Comparison of ENCODE assay signal across 1 cellular context in the genomic region with DNA sequence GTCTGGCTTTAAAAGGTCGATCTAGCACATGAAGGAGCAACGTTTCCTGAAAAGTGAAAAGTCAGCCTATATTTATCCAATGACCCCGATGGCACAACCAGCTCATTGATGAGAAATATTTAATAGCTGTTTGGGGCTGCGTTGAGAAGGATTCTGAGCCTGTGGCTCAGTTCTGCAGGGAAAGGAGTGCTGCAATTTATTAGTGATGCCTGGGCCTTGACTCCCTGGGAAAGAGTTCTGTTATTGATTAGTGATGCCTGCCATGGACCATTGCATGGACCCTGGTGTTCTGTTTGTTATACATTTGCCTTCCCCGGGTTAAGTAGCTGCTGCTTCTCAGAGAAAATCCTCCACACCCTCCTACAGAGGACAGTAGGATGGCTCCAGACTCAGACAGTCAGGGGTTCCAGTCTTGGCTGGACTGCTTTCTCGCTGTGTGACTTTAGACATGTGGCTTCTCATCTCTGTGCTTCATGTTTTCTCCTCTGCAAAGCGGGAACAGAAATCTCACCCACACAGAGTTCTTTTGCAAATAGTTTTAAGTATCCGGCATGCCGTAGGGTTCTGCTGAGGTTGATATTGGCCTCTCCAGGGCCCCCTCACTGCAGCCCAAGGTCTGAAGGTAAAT.
A peak's percentile ranks its signal among the peaks of the same experiment; 100 is the strongest.
TF ChIP-seq lines count a peak whose summit lies in the region.

No MANE protein-coding gene starts in this region.

TF ChIP-seq in K562, 482 proteins besides CTCF, POLR2A, EP300 and RAD21 (continued from another document and continues in another):
- TF ChIP-seq SAFB2 (IDR thresholded peaks at IDR 0.05; ENCODE audit: borderline replicate concordance, low read depth, low read length, severe bottlenecking) (no peak), POLR2G (IDR thresholded peaks at IDR 0.05; ENCODE audit: low read depth, low read length) (no peak), ESRRB (CRISPR knock-in tag; IDR thresholded peaks at IDR 0.05; ENCODE audit: borderline replicate concordance) (no peak), TCFL5 (CRISPR knock-in tag; conservative IDR thresholded peaks at IDR 0.05) (no peak), HSF4 (CRISPR knock-in tag; IDR thresholded peaks at IDR 0.05; ENCODE audit: borderline replicate concordance) (no peak), FOSL1 (tag; conservative IDR thresholded peaks at IDR 0.05) (no peak), KDM2B (CRISPR knock-in tag; IDR thresholded peaks at IDR 0.05) (no peak), HMG20A (CRISPR knock-in tag; conservative IDR thresholded peaks at IDR 0.05) (no peak), CBX2 (IDR thresholded peaks at IDR 0.05; ENCODE audit: insufficient read depth, low read length, poor library complexity, severe bottlenecking) (no peak), NCOA4 (IDR thresholded peaks at IDR 0.05; ENCODE audit: partially characterized antibody) (peak; percentile 73), RBM25 (IDR thresholded peaks at IDR 0.05; ENCODE audit: low read depth, low read length, severe bottlenecking) (peak; percentile 8), BCOR (IDR thresholded peaks at IDR 0.05) (peak; percentile 31; the same call in 1 of the 2 replicates), CHCHD3 (CRISPR knock-in tag; IDR thresholded peaks at IDR 0.05) (no peak), POLR2H (tag; IDR thresholded peaks at IDR 0.05; ENCODE audit: low read depth) (no peak), ZNF212 (CRISPR knock-in tag; IDR thresholded peaks at IDR 0.05) (no peak), ZNF584 (CRISPR knock-in tag; IDR thresholded peaks at IDR 0.05; ENCODE audit: low read depth) (no peak), CAMTA2 (CRISPR knock-in tag; conservative IDR thresholded peaks at IDR 0.05) (no peak), POLR3A (IDR thresholded peaks at IDR 0.05; ENCODE audit: borderline replicate concordance, extremely low read depth, insufficient read depth, insufficient read length) (no peak), MTA1 (IDR thresholded peaks at IDR 0.05; ENCODE audit: borderline replicate concordance) (no peak), ZNF785 (CRISPR knock-in tag; IDR thresholded peaks at IDR 0.05) (no peak), ZNF79 (CRISPR knock-in tag; IDR thresholded peaks at IDR 0.05; ENCODE audit: low read depth) (no peak), SREBF1 (IDR thresholded peaks at IDR 0.05; ENCODE audit: borderline replicate concordance, low read depth, low read length) (no peak), ZNF766 (CRISPR knock-in tag; conservative IDR thresholded peaks at IDR 0.05) (no peak), JUND (IDR thresholded peaks at IDR 0.05; ENCODE audit: borderline replicate concordance, low read depth, low read length) (no peak), JUND (tag; IDR thresholded peaks at IDR 0.05; ENCODE audit: borderline replicate concordance, low read depth, low read length) (no peak), SMC3 (conservative IDR thresholded peaks at IDR 0.05; ENCODE audit: insufficient read depth, low read depth, low read length) (no peak), MED1 (CRISPR knock-in tag; IDR thresholded peaks at IDR 0.05; ENCODE audit: borderline replicate concordance) (no peak), SRSF9 (IDR thresholded peaks at IDR 0.05; ENCODE audit: borderline replicate concordance, low read depth, low read length) (no peak), RNF2 (IDR thresholded peaks at IDR 0.05) (no peak), PCBP1 (IDR thresholded peaks at IDR 0.05; ENCODE audit: low read depth, low read length, poor library complexity, severe bottlenecking) (no peak), POLR3G (IDR thresholded peaks at IDR 0.05; ENCODE audit: extremely low read depth, insufficient read length, insufficient replicate concordance) (no peak), PHB2 (IDR thresholded peaks at IDR 0.05; ENCODE audit: low read depth) (no peak), NR3C1 (CRISPR knock-in tag; IDR thresholded peaks at IDR 0.05) (no peak), TCF7L2 (IDR thresholded peaks at IDR 0.05; ENCODE audit: low read depth, low read length) (no peak), YY1 (IDR thresholded peaks at IDR 0.05; ENCODE audit: borderline replicate concordance in 1 of 3, control insufficient read depth in 1 of 3, extremely low read depth in 1 of 3, insufficient read depth in 3 of 3, insufficient read length in 1 of 3, insufficient replicate concordance in 2 of 3, low read depth in 1 of 3, low read length in 2 of 3) (no peak), OTX1 (CRISPR knock-in tag; IDR thresholded peaks at IDR 0.05) (no peak), SRF (CRISPR knock-in tag; IDR thresholded peaks at IDR 0.05) (no peak), SMARCA4 (IDR thresholded peaks at IDR 0.05) (0 out of 2 replicates have a peak, but pooled peaks have one; percentile 12), L3MBTL2 (IDR thresholded peaks at IDR 0.05) (peak; percentile 57; the same call in 1 of the 2 replicates), CEBPB (tag; IDR thresholded peaks at IDR 0.05) (no peak)
- TF ChIP-seq, protein P1, sequence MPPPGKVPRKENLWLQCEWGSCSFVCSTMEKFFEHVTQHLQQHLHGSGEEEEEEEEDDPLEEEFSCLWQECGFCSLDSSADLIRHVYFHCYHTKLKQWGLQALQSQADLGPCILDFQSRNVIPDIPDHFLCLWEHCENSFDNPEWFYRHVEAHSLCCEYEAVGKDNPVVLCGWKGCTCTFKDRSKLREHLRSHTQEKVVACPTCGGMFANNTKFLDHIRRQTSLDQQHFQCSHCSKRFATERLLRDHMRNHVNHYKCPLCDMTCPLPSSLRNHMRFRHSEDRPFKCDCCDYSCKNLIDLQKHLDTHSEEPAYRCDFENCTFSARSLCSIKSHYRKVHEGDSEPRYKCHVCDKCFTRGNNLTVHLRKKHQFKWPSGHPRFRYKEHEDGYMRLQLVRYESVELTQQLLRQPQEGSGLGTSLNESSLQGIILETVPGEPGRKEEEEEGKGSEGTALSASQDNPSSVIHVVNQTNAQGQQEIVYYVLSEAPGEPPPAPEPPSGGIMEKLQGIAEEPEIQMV (tag; conservative IDR thresholded peaks at IDR 0.05; ENCODE audit: low read depth): no peak
- TF ChIP-seq, protein P2, sequence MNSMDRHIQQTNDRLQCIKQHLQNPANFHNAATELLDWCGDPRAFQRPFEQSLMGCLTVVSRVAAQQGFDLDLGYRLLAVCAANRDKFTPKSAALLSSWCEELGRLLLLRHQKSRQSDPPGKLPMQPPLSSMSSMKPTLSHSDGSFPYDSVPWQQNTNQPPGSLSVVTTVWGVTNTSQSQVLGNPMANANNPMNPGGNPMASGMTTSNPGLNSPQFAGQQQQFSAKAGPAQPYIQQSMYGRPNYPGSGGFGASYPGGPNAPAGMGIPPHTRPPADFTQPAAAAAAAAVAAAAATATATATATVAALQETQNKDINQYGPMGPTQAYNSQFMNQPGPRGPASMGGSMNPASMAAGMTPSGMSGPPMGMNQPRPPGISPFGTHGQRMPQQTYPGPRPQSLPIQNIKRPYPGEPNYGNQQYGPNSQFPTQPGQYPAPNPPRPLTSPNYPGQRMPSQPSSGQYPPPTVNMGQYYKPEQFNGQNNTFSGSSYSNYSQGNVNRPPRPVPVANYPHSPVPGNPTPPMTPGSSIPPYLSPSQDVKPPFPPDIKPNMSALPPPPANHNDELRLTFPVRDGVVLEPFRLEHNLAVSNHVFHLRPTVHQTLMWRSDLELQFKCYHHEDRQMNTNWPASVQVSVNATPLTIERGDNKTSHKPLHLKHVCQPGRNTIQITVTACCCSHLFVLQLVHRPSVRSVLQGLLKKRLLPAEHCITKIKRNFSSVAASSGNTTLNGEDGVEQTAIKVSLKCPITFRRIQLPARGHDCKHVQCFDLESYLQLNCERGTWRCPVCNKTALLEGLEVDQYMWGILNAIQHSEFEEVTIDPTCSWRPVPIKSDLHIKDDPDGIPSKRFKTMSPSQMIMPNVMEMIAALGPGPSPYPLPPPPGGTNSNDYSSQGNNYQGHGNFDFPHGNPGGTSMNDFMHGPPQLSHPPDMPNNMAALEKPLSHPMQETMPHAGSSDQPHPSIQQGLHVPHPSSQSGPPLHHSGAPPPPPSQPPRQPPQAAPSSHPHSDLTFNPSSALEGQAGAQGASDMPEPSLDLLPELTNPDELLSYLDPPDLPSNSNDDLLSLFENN (IDR thresholded peaks at IDR 0.05; ENCODE audit: low read depth in 2 of 2, low read length in 2 of 2): peak in 1 of 2 experiments; percentile 92; a peak in 2 of 4 replicates
- TF ChIP-seq, protein P3, sequence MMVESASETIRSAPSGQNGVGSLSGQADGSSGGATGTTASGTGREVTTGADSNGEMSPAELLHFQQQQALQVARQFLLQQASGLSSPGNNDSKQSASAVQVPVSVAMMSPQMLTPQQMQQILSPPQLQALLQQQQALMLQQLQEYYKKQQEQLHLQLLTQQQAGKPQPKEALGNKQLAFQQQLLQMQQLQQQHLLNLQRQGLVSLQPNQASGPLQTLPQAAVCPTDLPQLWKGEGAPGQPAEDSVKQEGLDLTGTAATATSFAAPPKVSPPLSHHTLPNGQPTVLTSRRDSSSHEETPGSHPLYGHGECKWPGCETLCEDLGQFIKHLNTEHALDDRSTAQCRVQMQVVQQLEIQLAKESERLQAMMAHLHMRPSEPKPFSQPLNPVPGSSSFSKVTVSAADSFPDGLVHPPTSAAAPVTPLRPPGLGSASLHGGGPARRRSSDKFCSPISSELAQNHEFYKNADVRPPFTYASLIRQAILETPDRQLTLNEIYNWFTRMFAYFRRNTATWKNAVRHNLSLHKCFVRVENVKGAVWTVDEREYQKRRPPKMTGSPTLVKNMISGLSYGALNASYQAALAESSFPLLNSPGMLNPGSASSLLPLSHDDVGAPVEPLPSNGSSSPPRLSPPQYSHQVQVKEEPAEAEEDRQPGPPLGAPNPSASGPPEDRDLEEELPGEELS (CRISPR knock-in tag; IDR thresholded peaks at IDR 0.05; ENCODE audit: borderline replicate concordance): no peak
- TF ChIP-seq, protein P4, sequence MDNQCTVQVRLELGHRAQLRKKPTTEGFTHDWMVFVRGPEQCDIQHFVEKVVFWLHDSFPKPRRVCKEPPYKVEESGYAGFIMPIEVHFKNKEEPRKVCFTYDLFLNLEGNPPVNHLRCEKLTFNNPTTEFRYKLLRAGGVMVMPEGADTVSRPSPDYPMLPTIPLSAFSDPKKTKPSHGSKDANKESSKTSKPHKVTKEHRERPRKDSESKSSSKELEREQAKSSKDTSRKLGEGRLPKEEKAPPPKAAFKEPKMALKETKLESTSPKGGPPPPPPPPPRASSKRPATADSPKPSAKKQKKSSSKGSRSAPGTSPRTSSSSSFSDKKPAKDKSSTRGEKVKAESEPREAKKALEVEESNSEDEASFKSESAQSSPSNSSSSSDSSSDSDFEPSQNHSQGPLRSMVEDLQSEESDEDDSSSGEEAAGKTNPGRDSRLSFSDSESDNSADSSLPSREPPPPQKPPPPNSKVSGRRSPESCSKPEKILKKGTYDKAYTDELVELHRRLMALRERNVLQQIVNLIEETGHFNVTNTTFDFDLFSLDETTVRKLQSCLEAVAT (IDR thresholded peaks at IDR 0.05): peak in 1 of 2 experiments; percentile 100; a peak in 2 of 4 replicates
- TF ChIP-seq, protein P5, sequence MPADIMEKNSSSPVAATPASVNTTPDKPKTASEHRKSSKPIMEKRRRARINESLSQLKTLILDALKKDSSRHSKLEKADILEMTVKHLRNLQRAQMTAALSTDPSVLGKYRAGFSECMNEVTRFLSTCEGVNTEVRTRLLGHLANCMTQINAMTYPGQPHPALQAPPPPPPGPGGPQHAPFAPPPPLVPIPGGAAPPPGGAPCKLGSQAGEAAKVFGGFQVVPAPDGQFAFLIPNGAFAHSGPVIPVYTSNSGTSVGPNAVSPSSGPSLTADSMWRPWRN (IDR thresholded peaks at IDR 0.05; ENCODE audit: low read depth): no peak
- TF ChIP-seq, protein P6, sequence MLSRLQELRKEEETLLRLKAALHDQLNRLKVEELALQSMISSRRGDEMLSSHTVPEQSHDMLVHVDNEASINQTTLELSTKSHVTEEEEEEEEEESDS (CRISPR knock-in tag; IDR thresholded peaks at IDR 0.05): no peak
- TF ChIP-seq, protein P7, sequence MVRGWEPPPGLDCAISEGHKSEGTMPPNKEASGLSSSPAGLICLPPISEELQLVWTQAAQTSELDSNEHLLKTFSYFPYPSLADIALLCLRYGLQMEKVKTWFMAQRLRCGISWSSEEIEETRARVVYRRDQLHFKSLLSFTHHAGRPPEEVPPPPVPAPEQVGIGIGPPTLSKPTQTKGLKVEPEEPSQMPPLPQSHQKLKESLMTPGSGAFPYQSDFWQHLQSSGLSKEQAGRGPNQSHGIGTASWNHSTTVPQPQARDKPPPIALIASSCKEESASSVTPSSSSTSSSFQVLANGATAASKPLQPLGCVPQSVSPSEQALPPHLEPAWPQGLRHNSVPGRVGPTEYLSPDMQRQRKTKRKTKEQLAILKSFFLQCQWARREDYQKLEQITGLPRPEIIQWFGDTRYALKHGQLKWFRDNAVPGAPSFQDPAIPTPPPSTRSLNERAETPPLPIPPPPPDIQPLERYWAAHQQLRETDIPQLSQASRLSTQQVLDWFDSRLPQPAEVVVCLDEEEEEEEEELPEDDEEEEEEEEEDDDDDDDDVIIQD (CRISPR knock-in tag; IDR thresholded peaks at IDR 0.05): no peak
- TF ChIP-seq, protein P8, sequence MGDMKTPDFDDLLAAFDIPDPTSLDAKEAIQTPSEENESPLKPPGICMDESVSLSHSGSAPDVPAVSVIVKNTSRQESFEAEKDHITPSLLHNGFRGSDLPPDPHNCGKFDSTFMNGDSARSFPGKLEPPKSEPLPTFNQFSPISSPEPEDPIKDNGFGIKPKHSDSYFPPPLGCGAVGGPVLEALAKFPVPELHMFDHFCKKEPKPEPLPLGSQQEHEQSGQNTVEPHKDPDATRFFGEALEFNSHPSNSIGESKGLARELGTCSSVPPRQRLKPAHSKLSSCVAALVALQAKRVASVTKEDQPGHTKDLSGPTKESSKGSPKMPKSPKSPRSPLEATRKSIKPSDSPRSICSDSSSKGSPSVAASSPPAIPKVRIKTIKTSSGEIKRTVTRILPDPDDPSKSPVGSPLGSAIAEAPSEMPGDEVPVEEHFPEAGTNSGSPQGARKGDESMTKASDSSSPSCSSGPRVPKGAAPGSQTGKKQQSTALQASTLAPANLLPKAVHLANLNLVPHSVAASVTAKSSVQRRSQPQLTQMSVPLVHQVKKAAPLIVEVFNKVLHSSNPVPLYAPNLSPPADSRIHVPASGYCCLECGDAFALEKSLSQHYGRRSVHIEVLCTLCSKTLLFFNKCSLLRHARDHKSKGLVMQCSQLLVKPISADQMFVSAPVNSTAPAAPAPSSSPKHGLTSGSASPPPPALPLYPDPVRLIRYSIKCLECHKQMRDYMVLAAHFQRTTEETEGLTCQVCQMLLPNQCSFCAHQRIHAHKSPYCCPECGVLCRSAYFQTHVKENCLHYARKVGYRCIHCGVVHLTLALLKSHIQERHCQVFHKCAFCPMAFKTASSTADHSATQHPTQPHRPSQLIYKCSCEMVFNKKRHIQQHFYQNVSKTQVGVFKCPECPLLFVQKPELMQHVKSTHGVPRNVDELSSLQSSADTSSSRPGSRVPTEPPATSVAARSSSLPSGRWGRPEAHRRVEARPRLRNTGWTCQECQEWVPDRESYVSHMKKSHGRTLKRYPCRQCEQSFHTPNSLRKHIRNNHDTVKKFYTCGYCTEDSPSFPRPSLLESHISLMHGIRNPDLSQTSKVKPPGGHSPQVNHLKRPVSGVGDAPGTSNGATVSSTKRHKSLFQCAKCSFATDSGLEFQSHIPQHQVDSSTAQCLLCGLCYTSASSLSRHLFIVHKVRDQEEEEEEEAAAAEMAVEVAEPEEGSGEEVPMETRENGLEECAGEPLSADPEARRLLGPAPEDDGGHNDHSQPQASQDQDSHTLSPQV (IDR thresholded peaks at IDR 0.05): no peak
- TF ChIP-seq, protein P9, sequence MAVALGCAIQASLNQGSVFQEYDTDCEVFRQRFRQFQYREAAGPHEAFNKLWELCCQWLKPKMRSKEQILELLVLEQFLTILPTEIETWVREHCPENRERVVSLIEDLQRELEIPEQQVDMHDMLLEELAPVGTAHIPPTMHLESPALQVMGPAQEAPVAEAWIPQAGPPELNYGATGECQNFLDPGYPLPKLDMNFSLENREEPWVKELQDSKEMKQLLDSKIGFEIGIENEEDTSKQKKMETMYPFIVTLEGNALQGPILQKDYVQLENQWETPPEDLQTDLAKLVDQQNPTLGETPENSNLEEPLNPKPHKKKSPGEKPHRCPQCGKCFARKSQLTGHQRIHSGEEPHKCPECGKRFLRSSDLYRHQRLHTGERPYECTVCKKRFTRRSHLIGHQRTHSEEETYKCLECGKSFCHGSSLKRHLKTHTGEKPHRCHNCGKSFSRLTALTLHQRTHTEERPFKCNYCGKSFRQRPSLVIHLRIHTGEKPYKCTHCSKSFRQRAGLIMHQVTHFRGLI (CRISPR knock-in tag; IDR thresholded peaks at IDR 0.05): no peak
